8 cellular contexts compared by ENCODE assay signal in the genomic region with DNA sequence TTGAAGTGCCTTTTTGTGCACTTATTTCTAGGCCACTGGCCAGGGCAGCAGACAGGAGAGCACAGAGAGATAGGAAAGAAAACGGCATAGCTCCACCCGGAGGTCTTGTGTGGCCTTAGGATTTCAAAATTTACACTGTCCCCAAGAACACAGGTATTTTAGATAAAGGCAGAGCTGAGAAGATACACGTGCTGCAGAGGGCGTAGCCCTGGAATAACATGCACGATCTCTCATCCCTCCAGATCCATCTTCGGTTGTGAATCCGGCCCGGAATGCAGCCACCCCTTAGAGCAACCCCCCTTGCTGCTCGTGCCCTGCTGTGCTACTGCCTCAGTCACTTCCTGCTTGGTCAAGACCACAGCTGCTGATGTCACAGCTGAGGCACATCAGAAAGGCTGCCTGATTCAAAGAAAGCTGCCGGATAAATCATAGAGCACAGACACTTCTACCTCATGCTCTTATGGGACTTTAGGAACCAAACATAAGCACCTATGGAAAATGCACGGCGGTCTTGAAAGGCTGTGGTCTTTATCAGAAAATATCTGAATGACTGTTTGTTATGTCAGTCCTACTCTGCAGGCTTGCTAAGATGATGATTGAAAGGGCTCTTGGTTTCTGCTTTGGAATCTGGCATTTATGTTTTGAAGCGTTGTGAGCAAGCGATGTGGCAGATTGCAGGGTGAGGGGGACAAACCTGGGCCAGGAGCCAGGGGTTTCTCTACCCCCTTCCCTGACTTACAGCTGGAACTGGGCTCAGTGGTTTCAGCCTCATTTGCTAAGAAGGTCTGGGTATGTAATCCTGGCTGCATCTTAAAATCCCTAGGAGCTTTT.
A peak's percentile ranks its signal among the peaks of the same experiment; 100 is the strongest.
DNase-seq lines count a peak whose midpoint lies in the region; ATAC-seq and TF ChIP-seq lines count a peak whose summit lies in the region.

No MANE protein-coding gene starts in this region.

- H3K9me3 ChIP-seq in adrenal gland (replicated peaks in 1 of 3) (no peaks in the 10 kb centered on the region), left lung (no peaks in the 10 kb centered on the region)

- 35 to 59% (median 48%) methylated on average over 11 to 14 of the region's 14 CpGs for WGBS in adrenal gland, 4 donors

- ATAC-seq in GM18511 (IDR thresholded peaks at IDR 0.05; ENCODE audit: unreplicated experiment) (peak; percentile 58), left lung (peak; percentile 47), HG03039 (IDR thresholded peaks at IDR 0.05; ENCODE audit: unreplicated experiment) (no peak), HG03095 (IDR thresholded peaks at IDR 0.05; ENCODE audit: unreplicated experiment) (no peak)

- intact Hi-C loops in adrenal gland (cut with DNase I): no loop called here
- intact Hi-C loops in left lung (cut with DNase I): no loop called here

- H3K4me3 ChIP-seq in adrenal gland (no peak overlapping the region), left lung (no peak overlapping the region)

- no peaks in the 10 kb centered on the region for H3K27me3 ChIP-seq in adrenal gland
- no peaks in the 10 kb centered on the region for H3K27me3 ChIP-seq in left lung

- TF ChIP-seq CTCF in adrenal gland (IDR thresholded peaks at IDR 0.05) (peak in 1 of 6 experiments; percentile 4), left lung (IDR thresholded peaks at IDR 0.05) (no peak)

- peak overlapping the region in 4 of 5 donors; percentile 19 to 59 (median 36) for H3K27ac ChIP-seq in adrenal gland
- H3K27ac ChIP-seq in left lung: no peak overlapping the region

- peaks cover 0 to 20% of the 10 kb centered on the region in 2 donors for H3K36me3 ChIP-seq in adrenal gland (replicated peaks in 1 of 2)
- H3K36me3 ChIP-seq in left lung: peaks cover 0 to 97% of the 10 kb centered on the region in 2 donors

- H3K4me1 ChIP-seq in adrenal gland (replicated peaks in 1 of 2) (peaks cover 11 to 23% of the 10 kb centered on the region in 2 donors), left lung (no peaks in the 10 kb centered on the region)

- peak in 1 of 2 donors; percentile 4 for TF ChIP-seq POLR2A in adrenal gland (IDR thresholded peaks at IDR 0.05)

- DNase-seq in HuH-7 (ENCODE audit: low spot score) (peak; percentile 53), adrenal gland (peak in 4 of 7 donors; percentile 50 to 78 (median 58)), left lung (no peak), T-helper 9 cell (no peak), NCI-H1092 treated with DMSO at 0.1 percent for 48 hours (lab: John Stamatoyannopoulos, UW) (no peak)

Comparison
In these comparisons a context has a peak if more than half of its experiments do, and no peak if none do; other contexts are left out.
1. ATAC-seq: peak in GM18511 (single experiment) and left lung (single experiment); none in HG03039 (single experiment) and HG03095 (single experiment).
2. DNase-seq: peak in HuH-7 (single experiment) and adrenal gland (4 of 7); none in left lung (0 of 2), T-helper 9 cell (single experiment) and NCI-H1092 treated with DMSO at 0.1 percent for 48 hours (single experiment).
3. H3K27ac ChIP-seq: peak in adrenal gland (4 of 5); none in left lung (0 of 2).